Comparison of ENCODE assay signal across 1 cellular context in genomic region chr2:42092084-42092996, GRCh38.
TF ChIP-seq lines count a peak whose summit lies in the region.

No MANE protein-coding gene starts in this region.

TF ChIP-seq in H1, 55 proteins besides CTCF, POLR2A, EP300 and RAD21:
- TF ChIP-seq RFX5 (IDR thresholded peaks at IDR 0.05; ENCODE audit: borderline replicate concordance, low read depth, low read length) (no peak), TBP (IDR thresholded peaks at IDR 0.05; ENCODE audit: low read depth, low read length) (no peak), SUZ12 (IDR thresholded peaks at IDR 0.05; ENCODE audit: low read length) (no peak), TAF7 (optimal IDR thresholded peaks at IDR 0.05; ENCODE audit: borderline replicate concordance, low read depth, low read length) (no peak), CREB1 (IDR thresholded peaks at IDR 0.05) (no peak), JUND (IDR thresholded peaks at IDR 0.05; ENCODE audit: low read length) (no peak), POLR2AphosphoS5 (IDR thresholded peaks at IDR 0.05; ENCODE audit: low read depth, low read length) (no peak), RXRA (IDR thresholded peaks at IDR 0.05; ENCODE audit: insufficient read depth, low read depth, low read length) (no peak), NANOG (IDR thresholded peaks at IDR 0.05; ENCODE audit: insufficient read depth, low read depth, low read length, poor library complexity, severe bottlenecking) (no peak), EGR1 (IDR thresholded peaks at IDR 0.05; ENCODE audit: borderline replicate concordance, low read depth, low read length) (no peak), SIRT6 (IDR thresholded peaks at IDR 0.05; ENCODE audit: low read length) (no peak), GABPA (IDR thresholded peaks at IDR 0.05; ENCODE audit: borderline replicate concordance, insufficient read depth, low read length) (no peak), USF2 (IDR thresholded peaks at IDR 0.05; ENCODE audit: low read length) (no peak), RBBP5 (IDR thresholded peaks at IDR 0.05; ENCODE audit: borderline replicate concordance, low read depth, low read length) (no peak), E2F6 (IDR thresholded peaks at IDR 0.05) (no peak), GTF2F1 (IDR thresholded peaks at IDR 0.05; ENCODE audit: borderline replicate concordance, low read depth, low read length) (no peak), CBX5 (IDR thresholded peaks at IDR 0.05; ENCODE audit: low read depth, low read length) (no peak), CHD7 (IDR thresholded peaks at IDR 0.05; ENCODE audit: insufficient replicate concordance, low read length) (no peak), ZNF274 (IDR thresholded peaks at IDR 0.05; ENCODE audit: borderline replicate concordance, extremely low read depth, low read length) (no peak)
